In genomic region chr20:58216334-58216733, GRCh38 we compare ENCODE assay signal across 23 cellular contexts. TPM values are rescaled to one million over a fixed set of nuclear protein-coding genes. Genes with fewer than 3 reads are reported as not detected.
"Had no signal": no experiment of that assay in that cellular context is flagged by ENCODE, and none has a peak within 500 bp of the region (broad histone marks: within the 10 kb centered on the region; RNA-seq: fewer than 3 reads in every experiment).

No MANE protein-coding gene starts in this region.

- H3K4me3 ChIP-seq: adrenal gland, esophagus squamous epithelium, thyroid gland had no signal

- DNase-seq: activated CD4-positive, alpha-beta T cell treated with anti-CD3 and anti-CD28 coated beads for 36 hours; activated CD4-positive, alpha-beta T cell treated with anti-CD3 and anti-CD28 coated beads, Interleukin-2, amount 50 U/mL, for 48 hours; activated gamma-delta T cell; adrenal gland; dermis blood vessel endothelial cell; effector memory CD4-positive, alpha-beta T cell; esophagus squamous epithelium; left ventricle myocardium superior; occipital lobe; retina; stimulated activated CD4-positive, alpha-beta T cell treated with anti-CD3 and anti-CD28 coated beads, Interleukin-12 subunit alpha, Interleukin-12 subunit beta, amount 100 ng/mL, for 4 hours; stimulated activated CD4-positive, alpha-beta T cell treated with anti-CD3 and anti-CD28 coated beads, Interleukin-1b, Interleukin-23, amount 100 ng/mL, for 48 hours; stimulated activated CD8-positive, alpha-beta memory T cell treated with anti-CD3 and anti-CD28 coated beads, Interleukin-4, amount 100 ng/mL, for 48 hours; stimulated activated naive CD4-positive, alpha-beta T cell; thyroid gland had no signal

- ATAC-seq: activated CD4-positive, alpha-beta T cell treated with anti-CD3 and anti-CD28 coated beads for 36 hours; activated naive CD4-positive, alpha-beta T cell treated with anti-CD3 and anti-CD28 coated beads, Interleukin-2, amount 50 U/mL, for 72 hours; left ventricle myocardium superior; WTC11 had no signal

RNA-seq across cellular contexts. Expression of gene ANKRD60, which starts 12.1 kb away (rescaled TPM):
- total RNA-seq: activated CD4-positive, alpha-beta T cell treated with anti-CD3 and anti-CD28 coated beads for 36 hours; activated naive CD4-positive, alpha-beta T cell treated with anti-CD3 and anti-CD28 coated beads, Interleukin-2, amount 50 U/mL, for 72 hours; adrenal gland; bronchial epithelial cell; chondrocyte; dermis blood vessel endothelial cell; endothelial cell of umbilical vein; esophagus squamous epithelium; frontal cortex; kidney epithelial cell; left ventricle myocardium superior; occipital lobe; subcutaneous adipose tissue; thyroid gland; WTC11 had no signal
